ENCODE assay signal across 14 cellular contexts in the genomic region with DNA sequence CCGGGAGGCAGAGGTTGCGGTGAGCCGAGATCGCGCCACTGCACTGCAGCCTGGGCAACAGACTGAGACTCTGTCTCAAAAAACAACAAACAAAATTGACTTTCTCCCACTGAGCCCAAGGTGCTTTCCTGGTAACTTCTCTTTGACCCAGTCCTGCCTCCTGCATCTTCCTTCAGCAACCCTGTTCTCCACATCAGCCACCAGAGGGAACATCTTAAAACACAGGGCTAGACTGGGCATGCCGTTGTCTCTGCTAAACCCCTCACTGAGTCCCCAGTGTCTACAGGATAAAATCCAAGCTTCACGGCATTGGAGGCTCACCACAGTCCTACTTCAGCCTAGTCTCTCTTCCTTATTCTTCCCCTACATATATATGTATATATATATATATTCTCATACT. TPM values are rescaled to one million over a fixed set of nuclear protein-coding genes. Genes with fewer than 3 reads are reported as not detected.
DNase-seq lines count a peak whose midpoint lies in the region; ATAC-seq, FAIRE-seq and TF ChIP-seq lines count a peak whose summit lies in the region.
"Had no signal": no experiment of that assay in that cellular context is flagged by ENCODE, and none has a peak within 500 bp of the region (broad histone marks: within the 10 kb centered on the region; RNA-seq: fewer than 3 reads in every experiment).

No MANE protein-coding gene starts in this region.

- peaks cover 0 to 5% (median 0%) of the 10 kb centered on the region in 11 donors for H3K9me3 Mint-ChIP-seq in naive thymus-derived CD4-positive, alpha-beta T cell
- H3K9me3 Mint-ChIP-seq: activated CD4-positive, alpha-beta memory T cell treated with anti-CD3 and anti-CD28 coated beads for 36 hours had no signal

- no peaks in the 10 kb centered on the region for H3K79me2 ChIP-seq in HCT116 (ENCODE audit: insufficient read depth, low read length)
- no peaks in the 10 kb centered on the region for H3K79me2 ChIP-seq in keratinocyte (ENCODE audit: control insufficient read depth, insufficient read depth, low read length)

- dilution Hi-C loops in keratinocyte (cut with MboI; ENCODE audit: extremely low pct_ligation_motif_present, low sequenced_read_pairs): no loop called here

- no peak overlapping the region for H3K9ac ChIP-seq in HCT116 (ENCODE audit: low read length)
- H3K9ac ChIP-seq in keratinocyte (ENCODE audit: control insufficient read depth, extremely low read depth, insufficient read depth, low read length): no peak overlapping the region
- H3K9ac ChIP-seq: KMS-11 had no signal

- POLR2A ChIA-PET in HCT116 (lab: Charles Lee): no interaction called here
- POLR2A ChIA-PET in naive thymus-derived CD4-positive, alpha-beta T cell (lab: Charles Lee): no interaction called here

- H3K27ac Mint-ChIP-seq in naive thymus-derived CD4-positive, alpha-beta T cell: no peak overlapping the region
- H3K27ac Mint-ChIP-seq: activated CD4-positive, alpha-beta memory T cell treated with anti-CD3 and anti-CD28 coated beads for 36 hours had no signal

- ATAC-seq in HCT116 (peak; percentile 88), HG03460 (IDR thresholded peaks at IDR 0.05; ENCODE audit: unreplicated experiment) (no peak)
- no peak for ATAC-seq in naive thymus-derived CD4-positive, alpha-beta T cell
- ATAC-seq: gastrocnemius medialis, mucosa of descending colon had no signal

- no peak overlapping the region for H3K27ac ChIP-seq in HCT116 (ENCODE audit: low read depth, low read length)
- H3K27ac ChIP-seq in keratinocyte (ENCODE audit: control insufficient read depth, insufficient read depth, low read length): no peak overlapping the region
- no peak overlapping the region for H3K27ac ChIP-seq in naive thymus-derived CD4-positive, alpha-beta T cell (ENCODE audit: low read depth, low read length)
- H3K27ac ChIP-seq: gastrocnemius medialis, KMS-11 had no signal

- FAIRE-seq in keratinocyte (lab: Jason Lieb, UNC): peak; percentile 29

- intact Hi-C loops in HCT116 (cut with micrococcal nuclease): no loop called here
- intact Hi-C loops in naive thymus-derived CD4-positive, alpha-beta T cell (cut with micrococcal nuclease): no loop called here

- H3K36me3 Mint-ChIP-seq in naive thymus-derived CD4-positive, alpha-beta T cell: no peaks in the 10 kb centered on the region
- H3K36me3 Mint-ChIP-seq: activated CD4-positive, alpha-beta memory T cell treated with anti-CD3 and anti-CD28 coated beads for 36 hours had no signal

- DNase-seq in BE2C (no peak), HCT116 (ENCODE audit: low read depth, low spot score) (no peak), SW480 (ENCODE audit: low spot score) (peak; percentile 50), keratinocyte (ENCODE audit: low read depth, low spot score) (no peak), UCSD-AML1 (lab: John Stamatoyannopoulos, UW; ENCODE audit: unreplicated experiment) (no peak), NOMO-1 treated with dmso at 0.1 percent for 144 hours (lab: John Stamatoyannopoulos, UW; ENCODE audit: unreplicated experiment) (no peak)
- no peak for DNase-seq in naive thymus-derived CD4-positive, alpha-beta T cell
- DNase-seq: activated CD4-positive, alpha-beta memory T cell treated with anti-CD3 and anti-CD28 coated beads for 36 hours; aorta; gastrocnemius medialis; mucosa of descending colon; stimulated activated CD4-positive, alpha-beta T cell treated with anti-CD3 and anti-CD28 coated beads, Interleukin-15, amount 100 ng/mL, for 24 hours had no signal

- no peaks in the 10 kb centered on the region for H3K9me1 ChIP-seq in keratinocyte (ENCODE audit: control insufficient read depth, extremely low read depth, insufficient read depth, low read length)

- no peaks in the 10 kb centered on the region for H3K9me2 ChIP-seq in HCT116 (ENCODE audit: insufficient read depth)

- H3K4me3 Mint-ChIP-seq in naive thymus-derived CD4-positive, alpha-beta T cell: no peak overlapping the region
- H3K4me3 Mint-ChIP-seq: activated CD4-positive, alpha-beta memory T cell treated with anti-CD3 and anti-CD28 coated beads for 36 hours had no signal

- TF ChIP-seq CTCF in BE2C (IDR thresholded peaks at IDR 0.05; ENCODE audit: low read depth, low read length): peak; percentile 42
- TF ChIP-seq CTCF in HCT116 (IDR thresholded peaks at IDR 0.05 in 2 of 3, conservative IDR thresholded peaks at IDR 0.05 in 1 of 3; ENCODE audit: borderline replicate concordance in 1 of 3, insufficient read depth in 1 of 3, low read depth in 2 of 3, low read length in 2 of 3): peak in 2 of 3 experiments; percentile 24 to 28; a peak in 2 of 6 replicates
- TF ChIP-seq CTCF in keratinocyte (optimal IDR thresholded peaks at IDR 0.05 in 1 of 3, IDR thresholded peaks at IDR 0.05 in 1 of 3, conservative IDR thresholded peaks at IDR 0.05 in 1 of 3; ENCODE audit: extremely low read depth in 1 of 3, insufficient read depth in 2 of 3, low read length in 3 of 3): peak; percentile 8 to 50 (median 38)

- no TSS peak for BruUV-seq in HCT116 (replicated peaks; lab: Mats Ljungman, UMichigan)

- H2AFZ ChIP-seq in HCT116 (ENCODE audit: low read depth, low read length, poor library complexity, severe bottlenecking) (no peak overlapping the region), keratinocyte (ENCODE audit: control insufficient read depth, low read length) (no peak overlapping the region)

- H3K4me2 ChIP-seq in HCT116 (ENCODE audit: low read length): no peak overlapping the region
- no peak overlapping the region for H3K4me2 ChIP-seq in keratinocyte (ENCODE audit: control insufficient read depth, extremely low read depth, insufficient read depth, low read depth, low read length)
- H3K4me2 ChIP-seq: KMS-11 had no signal

- H3K27me3 Mint-ChIP-seq in naive thymus-derived CD4-positive, alpha-beta T cell: peaks cover 0 to 15% (median 9%) of the 10 kb centered on the region in 5 donors

- no peaks in the 10 kb centered on the region for H4K20me1 ChIP-seq in HCT116 (ENCODE audit: insufficient read depth)
- no peaks in the 10 kb centered on the region for H4K20me1 ChIP-seq in keratinocyte (ENCODE audit: control insufficient read depth, extremely low read depth, insufficient read depth, low read length)

- no peak; the same call in 1 of the 2 replicates for TF ChIP-seq RAD21 in HCT116 (IDR thresholded peaks at IDR 0.05; ENCODE audit: low read depth)

- H3K36me3 ChIP-seq in BE2C: no peaks in the 10 kb centered on the region
- H3K36me3 ChIP-seq in HCT116 (ENCODE audit: control insufficient read depth in 1 of 2, insufficient read depth in 2 of 2, low read length in 2 of 2): no peaks in the 10 kb centered on the region
- H3K36me3 ChIP-seq in keratinocyte (ENCODE audit: control insufficient read depth in 2 of 2, extremely low read depth in 1 of 2, insufficient read depth in 2 of 2, low read length in 2 of 2): no peaks in the 10 kb centered on the region
- H3K36me3 ChIP-seq in naive thymus-derived CD4-positive, alpha-beta T cell (ENCODE audit: control insufficient read depth in 2 of 3, insufficient read depth in 3 of 3, low read length in 3 of 3): no peaks in the 10 kb centered on the region
- H3K36me3 ChIP-seq: gastrocnemius medialis had no signal

- no peak for TF ChIP-seq POLR2A in HCT116 (IDR thresholded peaks at IDR 0.05; ENCODE audit: borderline replicate concordance, extremely low read depth, insufficient read depth, insufficient read length)

- H3K4me3 ChIP-seq in BE2C (ENCODE audit: low read depth, low read length): no peak overlapping the region
- no peak overlapping the region for H3K4me3 ChIP-seq in HCT116 (replicated peaks in 1 of 2; ENCODE audit: low read depth in 1 of 2, low read length in 2 of 2)
- H3K4me3 ChIP-seq in keratinocyte (ENCODE audit: control insufficient read depth in 2 of 3, extremely low read depth in 1 of 3, insufficient read depth in 2 of 3, low read depth in 1 of 3, low read length in 3 of 3): no peak overlapping the region
- no peak overlapping the region for H3K4me3 ChIP-seq in naive thymus-derived CD4-positive, alpha-beta T cell (ENCODE audit: low read length)
- H3K4me3 ChIP-seq: gastrocnemius medialis, mucosa of descending colon had no signal

- H3K9me3 ChIP-seq in BE2C: no peaks in the 10 kb centered on the region
- no peaks in the 10 kb centered on the region for H3K9me3 ChIP-seq in HCT116 (ENCODE audit: control insufficient read depth in 1 of 2, insufficient read depth in 1 of 2, low read depth in 1 of 2, low read length in 2 of 2)
- no peaks in the 10 kb centered on the region for H3K9me3 ChIP-seq in keratinocyte (ENCODE audit: control insufficient read depth, low read depth, low read length)
- H3K9me3 ChIP-seq in naive thymus-derived CD4-positive, alpha-beta T cell (ENCODE audit: control insufficient read depth in 2 of 3, low read length in 3 of 3): no peaks in the 10 kb centered on the region
- H3K9me3 ChIP-seq: gastrocnemius medialis, mucosa of descending colon had no signal

- RAD21 ChIA-PET in HCT116 (lab: Charles Lee; ENCODE audit: low non-redundant PET in 1 of 2, low total read pairs in 2 of 2, uncharacterized antibody in 2 of 2, unreplicated experiment in 2 of 2): no interaction called here

- no peaks in the 10 kb centered on the region for H3K4me1 Mint-ChIP-seq in naive thymus-derived CD4-positive, alpha-beta T cell

- H3K4me1 ChIP-seq in BE2C: peaks cover 15% of the 10 kb centered on the region
- H3K4me1 ChIP-seq in HCT116 (ENCODE audit: control insufficient read depth in 1 of 2, insufficient read depth in 2 of 2, low read length in 2 of 2): no peaks in the 10 kb centered on the region
- H3K4me1 ChIP-seq in keratinocyte (ENCODE audit: control insufficient read depth, extremely low read depth, insufficient read depth, low read length): no peaks in the 10 kb centered on the region
- H3K4me1 ChIP-seq in naive thymus-derived CD4-positive, alpha-beta T cell (ENCODE audit: control insufficient read depth in 2 of 2, insufficient read depth in 2 of 2, low read length in 2 of 2): no peaks in the 10 kb centered on the region
- H3K4me1 ChIP-seq: gastrocnemius medialis had no signal

- CTCF ChIA-PET in HCT116 (lab: Charles Lee): no interaction called here
- CTCF ChIA-PET in naive thymus-derived CD4-positive, alpha-beta T cell (lab: Charles Lee): no interaction called here

- H3K27me3 ChIP-seq in BE2C (no peaks in the 10 kb centered on the region), HCT116 (ENCODE audit: insufficient read depth, low read length) (peaks cover 22% of the 10 kb centered on the region), keratinocyte (ENCODE audit: control insufficient read depth, extremely low read depth, insufficient read depth, low read length) (peaks cover 10% of the 10 kb centered on the region)
- no peaks in the 10 kb centered on the region for H3K27me3 ChIP-seq in naive thymus-derived CD4-positive, alpha-beta T cell (ENCODE audit: control insufficient read depth in 2 of 2, insufficient read depth in 2 of 2, low read length in 2 of 2)

RNA-seq across cellular contexts. Expression of gene KCNMB1, which starts 39.8 kb away (rescaled TPM):
- not detected for polyA plus RNA-seq in BE2C (2012; ENCODE audit: insufficient read depth, insufficient read length, low read depth)
- total RNA-seq in HCT116 (2021; ENCODE audit: unreplicated experiment): not detected
- polyA plus RNA-seq in HCT116 (2012): not detected in 2 replicates
- not detected in 3 replicates for polyA plus RNA-seq in keratinocyte
- not detected for polyA plus RNA-seq in keratinocyte (2011; ENCODE audit: low read depth)
- polyA plus RNA-seq in keratinocyte (2011; cell fraction: cytosol; rRNA removed): not detected in 2 replicates
- polyA plus RNA-seq in keratinocyte (2011; cell fraction: nucleus; rRNA removed): 0.04 TPM in 1 of 2 replicates, not detected in the other
- polyA plus RNA-seq in keratinocyte (2012; ENCODE audit: low replicate concordance): not detected in 2 replicates
- polyA minus RNA-seq in keratinocyte: 0.63 TPM in 1 of 3 replicates, not detected in the others
- polyA minus RNA-seq in keratinocyte (2011; cell fraction: cytosol; rRNA and poly(A)+ RNA removed): not detected
- not detected in 2 replicates for polyA minus RNA-seq in keratinocyte (2011; cell fraction: nucleus; rRNA and poly(A)+ RNA removed)
- 1 to 10 TPM in 1 of 5 experiments, under 1 TPM in 1, not detected in 3; 0.48 to 5.6 TPM for total RNA-seq in naive thymus-derived CD4-positive, alpha-beta T cell
- not detected for polyA plus RNA-seq in naive thymus-derived CD4-positive, alpha-beta T cell
- total RNA-seq: activated CD4-positive, alpha-beta memory T cell treated with anti-CD3 and anti-CD28 coated beads for 36 hours had no signal
